ENCODE assay signal across 1 cellular context in the genomic region with DNA sequence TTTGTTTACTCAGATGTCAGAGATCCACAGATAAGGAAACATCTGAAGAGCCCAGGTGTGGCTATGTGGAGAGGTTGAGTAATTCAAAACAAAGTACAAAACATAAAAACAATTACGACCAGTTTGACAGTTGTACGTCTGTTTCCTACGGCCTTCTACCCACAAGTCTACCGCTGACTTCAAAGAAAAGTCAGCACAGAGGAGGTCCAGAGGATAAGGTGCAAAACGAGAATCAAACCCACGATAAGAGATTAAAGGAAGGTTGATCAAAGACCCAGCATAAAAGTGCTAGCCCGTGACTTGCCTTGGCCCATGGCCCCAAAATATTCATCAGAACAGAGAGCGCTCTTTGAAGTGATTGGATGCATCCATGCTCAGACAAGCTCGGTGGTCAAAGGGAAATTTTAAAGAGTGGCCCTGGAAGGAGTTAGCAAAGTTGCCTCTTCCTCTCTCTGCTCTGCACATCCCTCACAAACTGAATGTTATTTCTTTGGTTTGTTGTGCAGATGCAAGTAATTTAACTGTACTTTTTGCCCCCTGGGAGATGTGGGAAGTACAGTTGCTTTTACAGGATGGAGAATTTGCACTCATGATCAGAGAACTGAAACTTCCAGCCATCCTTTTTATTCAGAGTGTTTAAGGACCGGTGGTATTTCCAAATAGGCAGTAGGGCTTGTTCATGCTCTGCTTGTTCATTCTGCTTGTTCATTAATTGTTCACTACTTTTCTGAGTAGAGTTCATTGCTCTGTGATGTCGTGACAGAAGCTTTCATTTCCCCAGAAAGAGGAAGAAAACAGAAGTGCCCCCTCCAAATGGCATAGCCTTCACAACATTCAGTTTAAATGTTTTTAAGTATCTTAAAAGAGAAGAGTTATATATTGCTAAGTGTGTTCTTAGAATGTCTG.
A peak's percentile ranks its signal among the peaks of the same experiment; 100 is the strongest.
TF ChIP-seq lines count a peak whose summit lies in the region.

No MANE protein-coding gene starts in this region.

TF ChIP-seq in HepG2, 621 proteins besides CTCF, POLR2A, EP300 and RAD21:
- no peak for TF ChIP-seq ZNF251 (CRISPR knock-in tag; IDR thresholded peaks at IDR 0.05)
- TF ChIP-seq RFXAP (CRISPR knock-in tag; IDR thresholded peaks at IDR 0.05; ENCODE audit: borderline replicate concordance): no peak
- no peak for TF ChIP-seq SATB2 (CRISPR knock-in tag; IDR thresholded peaks at IDR 0.05)
- TF ChIP-seq TCF7 (IDR thresholded peaks at IDR 0.05; ENCODE audit: low read depth): peak; percentile 57
- TF ChIP-seq FOXC1 (CRISPR knock-in tag; IDR thresholded peaks at IDR 0.05; ENCODE audit: borderline replicate concordance): no peak
- TF ChIP-seq BHLHE40 (IDR thresholded peaks at IDR 0.05; ENCODE audit: low read length): peak; percentile 56; the same call in 1 of the 2 replicates
- no peak for TF ChIP-seq BORCS8-MEF2B (CRISPR knock-in tag; IDR thresholded peaks at IDR 0.05)
